9 cellular contexts compared by ENCODE assay signal in the genomic region with DNA sequence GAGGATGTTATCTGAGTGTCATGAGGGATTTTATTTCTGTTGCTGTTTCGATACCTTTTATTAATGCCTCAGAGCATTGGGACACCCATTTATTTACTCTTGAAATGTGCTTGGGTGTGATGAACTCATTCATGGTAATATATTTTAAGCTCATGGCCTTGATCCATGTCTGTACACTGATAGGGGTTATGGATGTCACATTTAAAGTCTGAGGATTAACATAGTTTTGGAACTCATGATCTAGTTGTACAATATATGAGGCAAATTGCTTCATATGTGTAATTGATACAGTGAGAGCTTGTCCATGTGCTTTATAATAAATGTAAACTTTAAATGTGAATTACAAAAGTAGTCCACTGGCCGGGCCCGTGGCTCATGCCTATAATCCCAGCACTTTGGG. TPM values are rescaled to one million over a fixed set of nuclear protein-coding genes. Genes with fewer than 3 reads are reported as not detected.
DNase-seq lines count a peak whose midpoint lies in the region; ATAC-seq, FAIRE-seq and TF ChIP-seq lines count a peak whose summit lies in the region.
"Had no signal": no experiment of that assay in that cellular context is flagged by ENCODE, and none has a peak within 500 bp of the region (broad histone marks: within the 10 kb centered on the region; RNA-seq: fewer than 3 reads in every experiment).

No MANE protein-coding gene starts in this region.

- POLR2A ChIA-PET in HEK293T (lab: Yijun Ruan, JAX) (no interaction called here), activated B cell treated with CpG ODN at 0.5 μM for 24 hours (lab: Charles Lee) (interaction anchor here (0.7 kb wide), 1 partner anchor 234 kb away, joined by 8 read pairs; no protein-coding TSS in a partner anchor)

- H3K36me3 Mint-ChIP-seq in activated B cell treated with CpG ODN at 0.5 μM for 24 hours (ENCODE audit: low read depth), result peaks cover 14% of the 10 kb centered on the region

- peaks cover 0 to 3% (median 0%) of the 10 kb centered on the region in 3 donors for H3K36me3 ChIP-seq in skeletal muscle tissue (ENCODE audit: control insufficient read depth in 3 of 3, insufficient read depth in 3 of 3, low read length in 3 of 3)
- no peaks in the 10 kb centered on the region for H3K36me3 ChIP-seq in pancreas

- H3K27ac ChIP-seq in skeletal muscle tissue (ENCODE audit: low read depth, low read length), result peak overlapping the region; percentile 99
- H3K27ac ChIP-seq in pancreas, result no peak overlapping the region

- peak overlapping the region in 2 of 3 donors; percentile 36 to 98 for H3K9ac ChIP-seq in skeletal muscle tissue (ENCODE audit: low read depth in 1 of 3, low read length in 3 of 3)

- H3K9me3 ChIP-seq in skeletal muscle tissue (ENCODE audit: control insufficient read depth in 3 of 3, low read length in 3 of 3) (no peaks in the 10 kb centered on the region), pancreas (no peaks in the 10 kb centered on the region)

- WGBS in pancreas, 2 donors, result 83 to 88% methylated on average over 3 of the region's 3 CpGs

- H3K27me3 ChIP-seq in skeletal muscle tissue (ENCODE audit: control insufficient read depth in 3 of 3, insufficient read depth in 3 of 3, low read length in 3 of 3) (no peaks in the 10 kb centered on the region), pancreas (no peaks in the 10 kb centered on the region)

- peaks cover 37% of the 10 kb centered on the region for H3K4me1 Mint-ChIP-seq in activated B cell treated with CpG ODN at 0.5 μM for 24 hours

- no peaks in the 10 kb centered on the region for H3K9me3 Mint-ChIP-seq in activated B cell treated with CpG ODN at 0.5 μM for 24 hours

- H3K27me3 Mint-ChIP-seq in activated B cell treated with CpG ODN at 0.5 μM for 24 hours, result no peaks in the 10 kb centered on the region

- H3K27ac Mint-ChIP-seq in activated B cell treated with CpG ODN at 0.5 μM for 24 hours, result peak overlapping the region; percentile 56

- no peak for ATAC-seq in activated B cell treated with CpG ODN at 0.5 μM for 24 hours (ENCODE audit: low read depth)
- ATAC-seq in pancreas, result no peak

- H3K4me3 Mint-ChIP-seq in activated B cell treated with CpG ODN at 0.5 μM for 24 hours, result peak overlapping the region; percentile 94

- no peak for TF ChIP-seq CTCF in activated B cell treated with CpG ODN at 0.5 μM for 24 hours (IDR thresholded peaks at IDR 0.05)
- TF ChIP-seq CTCF in fibroblast of pulmonary artery (IDR thresholded peaks at IDR 0.05; ENCODE audit: low read length, missing control alignments), result no peak
- no peak for TF ChIP-seq CTCF in pancreas (IDR thresholded peaks at IDR 0.05)

- DNase-seq in HEK293T (ENCODE audit: extremely low spot score), result no peak
- no peak for DNase-seq in activated B cell treated with CpG ODN at 0.5 μM for 24 hours
- no peak for DNase-seq in fibroblast of pulmonary artery (ENCODE audit: low read depth)
- no peak for DNase-seq in occipital lobe (lab: John Stamatoyannopoulos, UW)
- DNase-seq in inferior parietal cortex (ENCODE audit: extremely low spot score), result no peak
- DNase-seq in pancreas, result no peak
- DNase-seq: NCI-H69 had no signal

- peak overlapping the region; percentile 93 for H3K4me3 ChIP-seq in fibroblast of pulmonary artery (replicated peaks; ENCODE audit: low read depth, low read length)
- H3K4me3 ChIP-seq in skeletal muscle tissue (ENCODE audit: low read length in 3 of 3), result peak overlapping the region; percentile 86 to 93 (median 91)
- no peak overlapping the region for H3K4me3 ChIP-seq in pancreas

- CTCF ChIA-PET in HEK293T (lab: Yijun Ruan, JAX), result interaction anchor here (0.5 kb wide), 1 partner anchor 100 kb away, joined by 10 read pairs; no protein-coding TSS in a partner anchor
- CTCF ChIA-PET in activated B cell treated with CpG ODN at 0.5 μM for 24 hours (lab: Charles Lee), result no interaction called here

- intact Hi-C loops in activated B cell treated with CpG ODN at 0.5 μM for 24 hours (cut with micrococcal nuclease) (loop anchor here (5.0 kb wide), 3 partner anchors 903 to 1767 kb away; partner anchors contain the start of genes BCCIP, BUB3, FANK1 and UROS), pancreas (cut with DNase I) (no loop called here)

- FAIRE-seq in pancreas (lab: Jason Lieb, UNC), result no peak
- FAIRE-seq: GM18507 had no signal

- H3K4me1 ChIP-seq in skeletal muscle tissue (ENCODE audit: control insufficient read depth in 3 of 3, insufficient read depth in 3 of 3, low read length in 3 of 3) (peaks cover 13 to 21% (median 20%) of the 10 kb centered on the region in 3 donors), pancreas (peaks cover 5 to 24% (median 20%) of the 10 kb centered on the region in 3 donors)

TF ChIP-seq in HEK293T, 16 proteins besides CTCF, POLR2A, EP300 and RAD21:
- TF ChIP-seq TARDBP (IDR thresholded peaks at IDR 0.05) (no peak), L3MBTL2 (conservative IDR thresholded peaks at IDR 0.05) (no peak), FOXK2 (IDR thresholded peaks at IDR 0.05) (no peak), SUZ12 (IDR thresholded peaks at IDR 0.05) (no peak), CTBP1 (IDR thresholded peaks at IDR 0.05; ENCODE audit: borderline replicate concordance) (peak; percentile 22; the same call in 1 of the 2 replicates)
TF ChIP-seq in HEK293T: peak in this region for 1.

RNA-seq across cellular contexts. Expression of gene ZRANB1, which starts 23.0 kb away (rescaled TPM):
- total RNA-seq in activated B cell treated with CpG ODN at 0.5 μM for 24 hours (17.7 and 17.8 TPM in 2 replicates), skeletal muscle tissue (36.5 TPM), occipital lobe (78.6 TPM), pancreas (10 to 100 TPM in 1 of 6 donors, 1 to 10 TPM in 5; 5.8 to 12.2 (median 7.7) TPM)
- 1 to 10 TPM; 4.3 to 8.7 TPM for polyA plus RNA-seq in pancreas

Comparison
In these comparisons a context has a peak if more than half of its experiments do, and no peak if none do; other contexts are left out.
1. H3K4me3 ChIP-seq: peak in fibroblast of pulmonary artery (single experiment) and skeletal muscle tissue (3 of 3); none in pancreas (0 of 4).